ENCODE assay signal across 8 cellular contexts in the genomic region with DNA sequence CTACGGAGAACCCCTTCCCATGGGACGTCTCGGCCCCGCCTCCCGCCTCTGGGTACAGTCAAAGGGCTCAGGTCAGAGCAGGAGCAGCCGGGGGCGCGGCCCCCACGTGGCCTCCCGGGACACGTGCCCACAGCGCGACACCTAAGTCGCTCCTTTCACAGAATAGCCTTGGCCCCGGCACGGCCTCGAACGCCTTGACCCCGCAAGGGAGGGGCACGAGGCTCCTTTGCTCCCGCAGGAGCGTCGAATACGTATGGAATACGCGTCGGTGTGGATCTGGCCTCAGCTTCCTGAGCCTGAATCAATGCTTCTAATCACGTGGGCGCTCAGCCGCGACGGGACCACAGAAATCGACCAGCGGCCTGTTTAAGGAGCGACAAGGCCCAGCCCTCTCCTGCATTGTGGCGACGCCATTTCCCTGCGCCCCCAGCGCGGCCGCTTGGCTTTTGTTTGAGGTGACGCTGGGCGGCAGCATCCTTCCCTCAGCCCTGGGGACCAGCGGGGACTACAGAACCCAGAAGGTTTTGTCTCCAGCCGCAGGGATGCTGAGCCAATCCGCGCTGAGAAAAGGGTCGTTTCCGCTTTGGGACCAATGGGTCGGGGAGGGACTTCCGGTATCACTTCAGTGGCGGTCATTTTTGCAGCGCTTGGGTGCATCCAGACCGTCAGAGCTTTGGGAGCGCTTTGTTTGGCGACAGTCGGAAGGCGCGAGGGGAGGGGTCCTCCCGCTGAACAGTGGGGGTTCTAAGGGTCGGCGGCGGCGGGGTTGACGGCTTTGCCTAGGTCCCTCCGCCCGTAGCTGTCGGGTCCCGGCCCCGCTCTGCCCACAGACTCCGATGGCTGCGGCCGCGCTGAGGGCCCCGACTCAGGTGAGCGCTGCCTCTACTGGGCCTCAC. TPM values are rescaled to one million over a fixed set of nuclear protein-coding genes. Genes with fewer than 3 reads are reported as not detected.
DNase-seq lines count a peak whose midpoint lies in the region; TF ChIP-seq lines count a peak whose summit lies in the region.

A gene (plus strand): TSS at position 625 of the 896 bp plus-strand sequence. CDS start 212 bp downstream, at position 837.

- H3K27me3 ChIP-seq in ectodermal cell (ENCODE audit: control insufficient read depth, insufficient read depth, low read length, poor library complexity, severe bottlenecking) (no peaks in the 10 kb centered on the region), liver (ENCODE audit: control insufficient read depth in 4 of 4, insufficient read depth in 4 of 4, low read length in 3 of 4) (peaks cover 0 to 4% (median 0%) of the 10 kb centered on the region in 4 donors)

- H3K4me3 ChIP-seq in ectodermal cell (ENCODE audit: insufficient read depth, low read depth, low read length) (peak within 1 kb of the TSS; percentile 83), liver (ENCODE audit: low read depth in 1 of 3, low read length in 3 of 3) (peak within 1 kb of the TSS; percentile 51 to 68 (median 51))

- H3K36me3 Mint-ChIP-seq in activated CD4-positive, alpha-beta memory T cell treated with anti-CD3 and anti-CD28 coated beads, Interleukin-2, amount 10 ng/mL, durations not matched to agents 7 days and 5 days (ENCODE audit: low read depth): peaks cover 63% of the 10 kb centered on the region

- CTCF ChIA-PET in activated CD4-positive, alpha-beta memory T cell treated with anti-CD3 and anti-CD28 coated beads, Interleukin-2, amount 10 ng/mL, durations not matched to agents 7 days and 5 days (lab: Charles Lee): no interaction called here

- 5% methylated on average over 76 of the region's 76 CpGs for WGBS in ectodermal cell, 2 experiments
- 6% methylated on average over 76 of the region's 76 CpGs for WGBS in liver

- DNase-seq in DMS79 (lab: John Stamatoyannopoulos, UW): peak; percentile 94
- DNase-seq in H4 (ENCODE audit: low spot score): peak; percentile 87
- peak; percentile 57 for DNase-seq in NCI-H187 treated with DMSO at 0.1 percent for 48 hours (lab: John Stamatoyannopoulos, UW)
- DNase-seq in activated CD4-positive, alpha-beta memory T cell treated with anti-CD3 and anti-CD28 coated beads, Interleukin-2, amount 10 ng/mL, durations not matched to agents 7 days and 5 days: peak; percentile 89
- peak; percentile 77 to 86 for DNase-seq in stimulated activated CD4-positive, alpha-beta T cell treated with anti-CD3 and anti-CD28 coated beads, Interleukin-2, amount 100 ng/mL, for 24 hours
- no peak for DNase-seq in LoVo (ENCODE audit: low spot score)

- H3K36me3 ChIP-seq in ectodermal cell (ENCODE audit: control insufficient read depth, insufficient read depth, low read length) (peaks cover 21% of the 10 kb centered on the region), liver (ENCODE audit: control insufficient read depth in 4 of 4, insufficient read depth in 3 of 4, low read depth in 1 of 4, low read length in 3 of 4) (peaks cover 0 to 5% (median under 1%) of the 10 kb centered on the region in 4 donors)

- POLR2A ChIA-PET in activated CD4-positive, alpha-beta memory T cell treated with anti-CD3 and anti-CD28 coated beads, Interleukin-2, amount 10 ng/mL, durations not matched to agents 7 days and 5 days (lab: Charles Lee): no interaction called here

- peak within 1 kb of the TSS; percentile 59 for H3K27ac Mint-ChIP-seq in activated CD4-positive, alpha-beta memory T cell treated with anti-CD3 and anti-CD28 coated beads, Interleukin-2, amount 10 ng/mL, durations not matched to agents 7 days and 5 days

- no peaks in the 10 kb centered on the region for H3K4me1 ChIP-seq in ectodermal cell (ENCODE audit: control insufficient read depth, insufficient read depth, low read length)
- peaks cover 0 to 3% (median 3%) of the 10 kb centered on the region in 4 donors for H3K4me1 ChIP-seq in liver (ENCODE audit: control insufficient read depth in 4 of 4, insufficient read depth in 4 of 4, low read length in 3 of 4)

- H3K27ac ChIP-seq in ectodermal cell (ENCODE audit: insufficient read depth, low read depth, low read length, poor library complexity, severe bottlenecking) (peak within 1 kb of the TSS; percentile 32), liver (ENCODE audit: low read depth in 1 of 2, low read length in 2 of 2) (no peak within 1 kb of the TSS)

- peak in 1 of 2 donors; percentile 8 for TF ChIP-seq RAD21 in liver (IDR thresholded peaks at IDR 0.05)

- H3K27me3 Mint-ChIP-seq in activated CD4-positive, alpha-beta memory T cell treated with anti-CD3 and anti-CD28 coated beads, Interleukin-2, amount 10 ng/mL, durations not matched to agents 7 days and 5 days: no peaks in the 10 kb centered on the region

- H3K9me3 ChIP-seq in ectodermal cell (ENCODE audit: control insufficient read depth, low read length): peaks cover 3% of the 10 kb centered on the region
- peaks cover 20 to 51% (median 39%) of the 10 kb centered on the region in 4 donors for H3K9me3 ChIP-seq in liver (ENCODE audit: control insufficient read depth in 4 of 4, low read length in 3 of 4)

- peaks cover 51% of the 10 kb centered on the region for H3K9me3 Mint-ChIP-seq in activated CD4-positive, alpha-beta memory T cell treated with anti-CD3 and anti-CD28 coated beads, Interleukin-2, amount 10 ng/mL, durations not matched to agents 7 days and 5 days

- H3K9ac ChIP-seq in liver (ENCODE audit: low read depth in 1 of 2, low read length in 2 of 2): peak within 1 kb of the TSS in 1 of 2 donors; percentile 18

- TF ChIP-seq CTCF in liver (IDR thresholded peaks at IDR 0.05; ENCODE audit: low read depth, low read length, missing input control): no peak

- peaks cover 21% of the 10 kb centered on the region for H3K4me1 Mint-ChIP-seq in activated CD4-positive, alpha-beta memory T cell treated with anti-CD3 and anti-CD28 coated beads, Interleukin-2, amount 10 ng/mL, durations not matched to agents 7 days and 5 days

- H3K4me3 Mint-ChIP-seq in activated CD4-positive, alpha-beta memory T cell treated with anti-CD3 and anti-CD28 coated beads, Interleukin-2, amount 10 ng/mL, durations not matched to agents 7 days and 5 days: peak within 1 kb of the TSS; percentile 75

TF ChIP-seq in liver, 16 proteins besides CTCF, POLR2A, EP300 and RAD21:
- peak; percentile 83 to 94 for TF ChIP-seq GABPA (IDR thresholded peaks at IDR 0.05 in 1 of 2, conservative IDR thresholded peaks at IDR 0.05 in 1 of 2)
- TF ChIP-seq HNF4G (IDR thresholded peaks at IDR 0.05): no peak
- TF ChIP-seq YY1 (IDR thresholded peaks at IDR 0.05): peak; percentile 45
- TF ChIP-seq, protein P1, sequence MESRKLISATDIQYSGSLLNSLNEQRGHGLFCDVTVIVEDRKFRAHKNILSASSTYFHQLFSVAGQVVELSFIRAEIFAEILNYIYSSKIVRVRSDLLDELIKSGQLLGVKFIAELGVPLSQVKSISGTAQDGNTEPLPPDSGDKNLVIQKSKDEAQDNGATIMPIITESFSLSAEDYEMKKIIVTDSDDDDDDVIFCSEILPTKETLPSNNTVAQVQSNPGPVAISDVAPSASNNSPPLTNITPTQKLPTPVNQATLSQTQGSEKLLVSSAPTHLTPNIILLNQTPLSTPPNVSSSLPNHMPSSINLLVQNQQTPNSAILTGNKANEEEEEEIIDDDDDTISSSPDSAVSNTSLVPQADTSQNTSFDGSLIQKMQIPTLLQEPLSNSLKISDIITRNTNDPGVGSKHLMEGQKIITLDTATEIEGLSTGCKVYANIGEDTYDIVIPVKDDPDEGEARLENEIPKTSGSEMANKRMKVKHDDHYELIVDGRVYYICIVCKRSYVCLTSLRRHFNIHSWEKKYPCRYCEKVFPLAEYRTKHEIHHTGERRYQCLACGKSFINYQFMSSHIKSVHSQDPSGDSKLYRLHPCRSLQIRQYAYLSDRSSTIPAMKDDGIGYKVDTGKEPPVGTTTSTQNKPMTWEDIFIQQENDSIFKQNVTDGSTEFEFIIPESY (IDR thresholded peaks at IDR 0.05): no peak
- TF ChIP-seq, protein P2, sequence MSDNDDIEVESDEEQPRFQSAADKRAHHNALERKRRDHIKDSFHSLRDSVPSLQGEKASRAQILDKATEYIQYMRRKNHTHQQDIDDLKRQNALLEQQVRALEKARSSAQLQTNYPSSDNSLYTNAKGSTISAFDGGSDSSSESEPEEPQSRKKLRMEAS (IDR thresholded peaks at IDR 0.05): peak; percentile 67
- no peak for TF ChIP-seq EGR1 (IDR thresholded peaks at IDR 0.05; ENCODE audit: low read depth in 2 of 2)
- TF ChIP-seq NR2F2 (IDR thresholded peaks at IDR 0.05): peak; percentile 46
- TF ChIP-seq FOXA1 (IDR thresholded peaks at IDR 0.05): no peak
TF ChIP-seq in liver: peak in this region for 4.

RNA-seq across cellular contexts. Expression of the gene that starts here (rescaled TPM):
- total RNA-seq in H4 (2014; rRNA removed; shearing (Covaris generic)): 6.9 and 7.8 TPM in 2 replicates
- 1 to 10 TPM; 5.7 to 6.1 TPM for total RNA-seq in activated CD4-positive, alpha-beta memory T cell treated with anti-CD3 and anti-CD28 coated beads, Interleukin-2, amount 10 ng/mL, durations not matched to agents 7 days and 5 days
- 28.8 TPM for polyA plus RNA-seq in ectodermal cell (2013, experiment 1 of 4)
- 28.1 TPM for polyA plus RNA-seq in ectodermal cell (2013, experiment 2 of 4)
- polyA plus RNA-seq in ectodermal cell (2013, experiment 3 of 4): 22.5 TPM
- polyA plus RNA-seq in ectodermal cell (2013, experiment 4 of 4): 22.7 TPM
- total RNA-seq in liver: 1 to 10 TPM; 1.2 to 8.6 TPM
- polyA plus RNA-seq in liver: under 1 TPM; 0.29 to 0.60 TPM
